In the genomic region with DNA sequence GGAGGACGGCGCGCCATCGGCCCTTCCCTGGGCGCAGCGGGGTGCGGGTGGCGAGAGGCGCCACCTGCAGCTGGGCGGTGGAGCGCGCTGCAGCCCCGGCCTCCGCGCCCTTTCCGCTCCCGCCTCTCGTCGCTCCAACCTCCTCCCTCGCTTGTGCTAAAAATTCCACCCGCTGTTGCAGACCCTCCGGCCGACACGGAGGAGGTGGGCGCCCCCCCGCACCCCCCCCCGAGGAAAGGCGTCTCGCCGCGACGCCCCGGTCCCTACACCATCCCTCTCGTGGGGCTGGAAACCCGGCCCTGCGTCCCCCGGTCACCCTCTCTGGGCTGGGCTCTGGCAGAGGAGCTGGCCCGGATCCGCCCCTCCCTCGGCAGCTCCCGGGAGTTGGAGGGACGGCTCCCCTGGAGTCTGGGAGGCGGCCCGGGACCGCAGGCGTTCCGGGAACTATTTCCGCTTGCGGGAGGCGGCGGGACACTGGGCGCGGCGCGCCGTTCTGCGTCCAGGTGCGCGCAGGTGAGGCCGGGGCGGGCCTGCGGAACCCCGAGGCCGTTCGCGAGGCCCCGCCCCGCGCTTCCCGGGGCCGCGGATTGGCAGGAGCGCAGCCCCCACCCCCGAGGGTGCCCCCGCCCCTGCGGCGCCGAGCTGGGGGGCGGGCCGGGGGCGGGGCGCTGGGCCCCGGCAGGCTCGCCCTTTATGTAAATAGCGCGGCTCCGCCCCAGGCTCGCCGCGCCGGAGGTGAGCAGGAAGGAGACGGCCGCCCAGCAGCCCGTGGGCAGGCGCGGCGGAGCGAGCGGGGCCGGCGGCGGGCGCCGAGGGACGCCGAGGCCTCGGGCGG, we compare ENCODE assay signal across 8 cellular contexts. TPM values are rescaled to one million over a fixed set of nuclear protein-coding genes. Genes with fewer than 3 reads are reported as not detected.
DNase-seq lines count a peak whose midpoint lies in the region; ATAC-seq and TF ChIP-seq lines count a peak whose summit lies in the region.

A gene with protein sequence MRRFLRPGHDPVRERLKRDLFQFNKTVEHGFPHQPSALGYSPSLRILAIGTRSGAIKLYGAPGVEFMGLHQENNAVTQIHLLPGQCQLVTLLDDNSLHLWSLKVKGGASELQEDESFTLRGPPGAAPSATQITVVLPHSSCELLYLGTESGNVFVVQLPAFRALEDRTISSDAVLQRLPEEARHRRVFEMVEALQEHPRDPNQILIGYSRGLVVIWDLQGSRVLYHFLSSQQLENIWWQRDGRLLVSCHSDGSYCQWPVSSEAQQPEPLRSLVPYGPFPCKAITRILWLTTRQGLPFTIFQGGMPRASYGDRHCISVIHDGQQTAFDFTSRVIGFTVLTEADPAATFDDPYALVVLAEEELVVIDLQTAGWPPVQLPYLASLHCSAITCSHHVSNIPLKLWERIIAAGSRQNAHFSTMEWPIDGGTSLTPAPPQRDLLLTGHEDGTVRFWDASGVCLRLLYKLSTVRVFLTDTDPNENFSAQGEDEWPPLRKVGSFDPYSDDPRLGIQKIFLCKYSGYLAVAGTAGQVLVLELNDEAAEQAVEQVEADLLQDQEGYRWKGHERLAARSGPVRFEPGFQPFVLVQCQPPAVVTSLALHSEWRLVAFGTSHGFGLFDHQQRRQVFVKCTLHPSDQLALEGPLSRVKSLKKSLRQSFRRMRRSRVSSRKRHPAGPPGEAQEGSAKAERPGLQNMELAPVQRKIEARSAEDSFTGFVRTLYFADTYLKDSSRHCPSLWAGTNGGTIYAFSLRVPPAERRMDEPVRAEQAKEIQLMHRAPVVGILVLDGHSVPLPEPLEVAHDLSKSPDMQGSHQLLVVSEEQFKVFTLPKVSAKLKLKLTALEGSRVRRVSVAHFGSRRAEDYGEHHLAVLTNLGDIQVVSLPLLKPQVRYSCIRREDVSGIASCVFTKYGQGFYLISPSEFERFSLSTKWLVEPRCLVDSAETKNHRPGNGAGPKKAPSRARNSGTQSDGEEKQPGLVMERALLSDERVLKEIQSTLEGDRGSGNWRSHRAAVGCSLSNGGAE (plus strand): TSS at position 727 of the 835 bp plus-strand sequence. CDS start 17,730 bp downstream, outside the sequence.

- peaks cover 14 to 25% (median 20%) of the 10 kb centered on the region in 3 donors for H3K27me3 Mint-ChIP-seq in CD14-positive monocyte (ENCODE audit: low read depth in 3 of 3)
- peaks cover 4 to 5% of the 10 kb centered on the region in 2 donors for H3K27me3 Mint-ChIP-seq in stimulated activated naive B cell treated with anti-CD40 and anti-IgM and Interleukin-4, amounts not matched to agents 10 μg/mL and 1 μg/mL and 100 μg/mL, for 72 hours

- TF ChIP-seq CTCF in CD14-positive monocyte (IDR thresholded peaks at IDR 0.05) (peak; percentile 41), epithelial cell of esophagus (IDR thresholded peaks at IDR 0.05; ENCODE audit: insufficient read depth, low read depth, low read length, missing control alignments) (peak; percentile 25)

- peaks cover 3 to 19% of the 10 kb centered on the region in 2 donors for H3K4me1 ChIP-seq in muscle layer of duodenum (ENCODE audit: control insufficient read depth in 1 of 2, insufficient read depth in 2 of 2, low read length in 2 of 2)

- peak within 1 kb of the TSS in 1 of 7 donors; percentile 25 for H3K27ac Mint-ChIP-seq in CD14-positive monocyte
- H3K27ac Mint-ChIP-seq in stimulated activated naive B cell treated with anti-CD40 and anti-IgM and Interleukin-4, amounts not matched to agents 10 μg/mL and 1 μg/mL and 100 μg/mL, for 72 hours: no peak within 1 kb of the TSS

- H3K9me3 Mint-ChIP-seq in CD14-positive monocyte: peaks cover 0 to 6% (median 0%) of the 10 kb centered on the region in 7 donors
- H3K9me3 Mint-ChIP-seq in stimulated activated naive B cell treated with anti-CD40 and anti-IgM and Interleukin-4, amounts not matched to agents 10 μg/mL and 1 μg/mL and 100 μg/mL, for 72 hours: no peaks in the 10 kb centered on the region

- H3K27ac ChIP-seq in muscle layer of duodenum (ENCODE audit: low read length): peak within 1 kb of the TSS; percentile 77

- H3K4me3 ChIP-seq in epithelial cell of esophagus (ENCODE audit: low read length) (peak within 1 kb of the TSS; percentile 61), muscle layer of duodenum (ENCODE audit: low read depth in 1 of 2, low read length in 2 of 2) (peak within 1 kb of the TSS; percentile 53 to 80)

- no peak for DNase-seq in CD14-positive monocyte (ENCODE audit: low spot score)
- DNase-seq in HPDE6-E6E7 (ENCODE audit: extremely low spot score): peak; percentile 86
- peak; percentile 68 for DNase-seq in NOMO-1 treated with dmso at 0.1 percent for 144 hours (lab: John Stamatoyannopoulos, UW; ENCODE audit: unreplicated experiment)
- peak; percentile 83 for DNase-seq in activated CD8-positive, alpha-beta memory T cell treated with anti-CD3 and anti-CD28 coated beads, Interleukin-2, amount 50 U/mL, for 4 hours
- peak; percentile 94 for DNase-seq in epithelial cell of esophagus (ENCODE audit: low read depth)
- peak; percentile 67 for DNase-seq in stimulated activated naive B cell treated with anti-CD40 and anti-IgM and Interleukin-4, amounts not matched to agents 10 μg/mL and 1 μg/mL and 100 μg/mL, for 72 hours

- ATAC-seq in GM19455 (IDR thresholded peaks at IDR 0.05; ENCODE audit: unreplicated experiment): peak; percentile 83
- peak; percentile 90 to 92 for ATAC-seq in stimulated activated naive B cell treated with anti-CD40 and anti-IgM and Interleukin-4, amounts not matched to agents 10 μg/mL and 1 μg/mL and 100 μg/mL, for 72 hours (replicated peaks)

- H3K4me3 Mint-ChIP-seq in CD14-positive monocyte: peak within 1 kb of the TSS; percentile 67 to 86
- peak within 1 kb of the TSS; percentile 76 to 78 for H3K4me3 Mint-ChIP-seq in stimulated activated naive B cell treated with anti-CD40 and anti-IgM and Interleukin-4, amounts not matched to agents 10 μg/mL and 1 μg/mL and 100 μg/mL, for 72 hours

- H3K9me3 ChIP-seq in muscle layer of duodenum (ENCODE audit: control insufficient read depth in 1 of 2, low read length in 2 of 2): no peaks in the 10 kb centered on the region

- intact Hi-C loops in CD14-positive monocyte (cut with micrococcal nuclease): no loop called here

- H3K27me3 ChIP-seq in muscle layer of duodenum (ENCODE audit: low read depth, low read length): no peaks in the 10 kb centered on the region

- peaks cover 17% of the 10 kb centered on the region for H3K4me1 Mint-ChIP-seq in CD14-positive monocyte
- peaks cover 7 to 11% of the 10 kb centered on the region in 2 donors for H3K4me1 Mint-ChIP-seq in stimulated activated naive B cell treated with anti-CD40 and anti-IgM and Interleukin-4, amounts not matched to agents 10 μg/mL and 1 μg/mL and 100 μg/mL, for 72 hours

- peaks cover 10 to 13% of the 10 kb centered on the region in 2 donors for H3K36me3 Mint-ChIP-seq in CD14-positive monocyte
- H3K36me3 Mint-ChIP-seq in stimulated activated naive B cell treated with anti-CD40 and anti-IgM and Interleukin-4, amounts not matched to agents 10 μg/mL and 1 μg/mL and 100 μg/mL, for 72 hours: peaks cover 12 to 16% of the 10 kb centered on the region in 2 donors

- peaks cover 0 to 13% of the 10 kb centered on the region in 2 donors for H3K36me3 ChIP-seq in muscle layer of duodenum (ENCODE audit: control insufficient read depth in 1 of 2, insufficient read depth in 2 of 2, low read length in 2 of 2)

RNA-seq across cellular contexts. Expression of the gene that starts here (rescaled TPM):
- 1 to 10 TPM; 4.8 to 7.5 TPM for polyA plus RNA-seq in CD14-positive monocyte
